In genomic region chr6:108119212-108120141, GRCh38 we compare ENCODE assay signal across 1 cellular context.
TF ChIP-seq lines count a peak whose summit lies in the region.

No MANE protein-coding gene starts in this region.

TF ChIP-seq in A549, 52 proteins besides CTCF, POLR2A, EP300 and RAD21 (continued from another document):
- TF ChIP-seq PBX3 (IDR thresholded peaks at IDR 0.05): no peak
- no peak for TF ChIP-seq EHMT2 (IDR thresholded peaks at IDR 0.05; ENCODE audit: low read depth)
- TF ChIP-seq GATA3 (IDR thresholded peaks at IDR 0.05; ENCODE audit: borderline replicate concordance): no peak
- no peak for TF ChIP-seq HOXB13 (CRISPR knock-in tag; IDR thresholded peaks at IDR 0.05; ENCODE audit: low read depth)
- TF ChIP-seq KDM1A (IDR thresholded peaks at IDR 0.05; ENCODE audit: low read depth): no peak
- TF ChIP-seq POLR2AphosphoS2 (conservative IDR thresholded peaks at IDR 0.05; ENCODE audit: low read length): no peak
- no peak for TF ChIP-seq MYC (IDR thresholded peaks at IDR 0.05; ENCODE audit: borderline replicate concordance, low read length)
- TF ChIP-seq, protein P1, sequence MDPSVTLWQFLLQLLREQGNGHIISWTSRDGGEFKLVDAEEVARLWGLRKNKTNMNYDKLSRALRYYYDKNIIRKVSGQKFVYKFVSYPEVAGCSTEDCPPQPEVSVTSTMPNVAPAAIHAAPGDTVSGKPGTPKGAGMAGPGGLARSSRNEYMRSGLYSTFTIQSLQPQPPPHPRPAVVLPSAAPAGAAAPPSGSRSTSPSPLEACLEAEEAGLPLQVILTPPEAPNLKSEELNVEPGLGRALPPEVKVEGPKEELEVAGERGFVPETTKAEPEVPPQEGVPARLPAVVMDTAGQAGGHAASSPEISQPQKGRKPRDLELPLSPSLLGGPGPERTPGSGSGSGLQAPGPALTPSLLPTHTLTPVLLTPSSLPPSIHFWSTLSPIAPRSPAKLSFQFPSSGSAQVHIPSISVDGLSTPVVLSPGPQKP (IDR thresholded peaks at IDR 0.05; ENCODE audit: low read depth, low read length): no peak
- TF ChIP-seq BCL3 (IDR thresholded peaks at IDR 0.05): no peak
